12 cellular contexts compared by ENCODE assay signal in genomic region chr22:32539631-32540449, GRCh38.
DNase-seq lines count a peak whose midpoint lies in the region; ATAC-seq, FAIRE-seq and TF ChIP-seq lines count a peak whose summit lies in the region.
"Had no signal": no experiment of that assay in that cellular context is flagged by ENCODE, and none has a peak within 500 bp of the region (broad histone marks: within the 10 kb centered on the region; RNA-seq: fewer than 3 reads in every experiment).

No MANE protein-coding gene starts in this region.

- peaks cover 0 to 4% (median 1%) of the 10 kb centered on the region in 4 donors for H3K9me3 ChIP-seq in sigmoid colon

- DNase-seq in HT1080 (ENCODE audit: low read depth) (peak; percentile 24), RCC 7860 (ENCODE audit: low spot score) (peak; percentile 11), left cardiac atrium (peak; percentile 42), sigmoid colon (peak; percentile 36), nucleus accumbens (lab: John Stamatoyannopoulos, UW) (no peak), NOMO-1 treated with DMSO at 0.1 percent for 48 hours (lab: John Stamatoyannopoulos, UW; ENCODE audit: unreplicated experiment) (no peak), DMS 273 (lab: John Stamatoyannopoulos, UW; ENCODE audit: unreplicated experiment) (no peak)
- DNase-seq: NCI-H1092 treated with DMSO at 0.1 percent for 48 hours; NK-92 treated with Interleukin-12 subunit alpha and Interleukin-12 subunit beta, amount 100 ng/mL, for 24 hours had no signal

- no peak overlapping the region for H3K4me3 ChIP-seq in sigmoid colon
- H3K4me3 ChIP-seq: neural progenitor cell had no signal

- no peak for TF ChIP-seq EP300 in sigmoid colon (IDR thresholded peaks at IDR 0.05)

- no peak for TF ChIP-seq POLR2A in sigmoid colon (IDR thresholded peaks at IDR 0.05)

- peak overlapping the region in 1 of 4 donors; percentile 2 for H3K27ac ChIP-seq in sigmoid colon
- H3K27ac ChIP-seq: HL-60, neural progenitor cell had no signal

- FAIRE-seq in RCC 7860 (lab: Jason Lieb, UNC) = no peak

- no peaks in the 10 kb centered on the region for H3K36me3 ChIP-seq in sigmoid colon
- H3K36me3 ChIP-seq: neural progenitor cell had no signal

- ATAC-seq in left cardiac atrium (no peak), HG03025 (IDR thresholded peaks at IDR 0.05; ENCODE audit: low FRiP score, unreplicated experiment) (no peak)

- H3K4me1 ChIP-seq in sigmoid colon = peaks cover 0 to 7% (median 3%) of the 10 kb centered on the region in 4 donors

- TF ChIP-seq CTCF in sigmoid colon (IDR thresholded peaks at IDR 0.05) = no peak

- whole genome bisulfite sequencing in sigmoid colon, 2 donors = 18 to 40% methylated on average over 10 of the region's 10 CpGs

- intact Hi-C loops in left cardiac atrium (cut with DNase I) = loop anchor here in 1 of 2 donors (5.0 kb wide), 1 partner anchor 77 kb away; no protein-coding TSS in a partner anchor
- intact Hi-C loops in sigmoid colon (cut with DNase I) = no loop called here

- H3K27me3 ChIP-seq in sigmoid colon = no peaks in the 10 kb centered on the region
- H3K27me3 ChIP-seq: neural progenitor cell had no signal

Comparison
In these comparisons a context has a peak if more than half of its experiments do, and no peak if none do; other contexts are left out.
1. DNase-seq: peak in HT1080 (single experiment), RCC 7860 (single experiment), left cardiac atrium (single experiment) and sigmoid colon (single experiment); none in nucleus accumbens (0 of 56), NOMO-1 treated with DMSO at 0.1 percent for 48 hours (single experiment) and DMS 273 (single experiment).